In the genomic region with DNA sequence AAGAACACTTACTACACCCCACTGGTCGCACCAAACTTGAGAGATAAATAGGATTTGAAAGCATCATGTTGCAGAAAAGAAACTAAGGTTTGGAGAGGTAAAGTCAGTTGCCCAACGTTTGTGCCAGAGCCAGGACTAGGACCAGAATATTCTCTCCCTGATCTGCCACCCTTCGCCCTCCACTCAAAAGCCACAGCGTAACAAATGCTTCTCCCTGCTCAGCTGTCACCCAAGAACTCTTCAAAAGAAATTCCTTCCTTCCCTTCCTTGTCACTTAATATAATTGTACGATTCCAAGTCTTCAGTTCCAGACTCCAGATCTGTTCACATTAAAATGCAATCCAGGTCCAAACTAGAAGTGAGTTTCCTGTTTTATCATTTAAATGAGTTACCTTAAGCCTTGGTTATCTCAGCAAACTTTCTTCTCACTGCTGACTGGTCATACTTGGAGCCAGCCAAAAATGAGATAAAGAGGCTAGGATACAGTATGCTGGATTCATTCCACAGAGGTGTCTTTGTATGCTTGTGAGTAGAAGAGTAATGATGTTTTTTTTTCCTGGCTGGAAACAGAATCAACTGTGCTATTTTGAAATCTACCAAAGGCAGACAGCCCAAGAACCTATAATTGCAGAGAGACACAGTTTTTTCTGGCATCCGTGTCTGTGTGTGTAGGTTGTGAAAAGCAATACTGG, we compare ENCODE assay signal across 15 cellular contexts. TPM values are rescaled to one million over a fixed set of nuclear protein-coding genes. Genes with fewer than 3 reads are reported as not detected.
DNase-seq lines count a peak whose midpoint lies in the region; ATAC-seq and TF ChIP-seq lines count a peak whose summit lies in the region.
"Had no signal": no experiment of that assay in that cellular context is flagged by ENCODE, and none has a peak within 500 bp of the region (broad histone marks: within the 10 kb centered on the region; RNA-seq: fewer than 3 reads in every experiment).

No MANE protein-coding gene starts in this region.

- H3K9me3 ChIP-seq in sigmoid colon: no peaks in the 10 kb centered on the region
- H3K9me3 ChIP-seq in CD4-positive, alpha-beta memory T cell (ENCODE audit: control insufficient read depth in 1 of 2, low read length in 2 of 2): no peaks in the 10 kb centered on the region
- H3K9me3 ChIP-seq: SJCRH30, testis had no signal

- no peaks in the 10 kb centered on the region for H3K9me3 Mint-ChIP-seq in endothelial cell (ENCODE audit: unreplicated experiment)
- peaks cover 0 to 2% (median 0%) of the 10 kb centered on the region in 8 donors for H3K9me3 Mint-ChIP-seq in CD4-positive, alpha-beta memory T cell

- CTCF ChIA-PET in CD4-positive, alpha-beta memory T cell (lab: Charles Lee; ENCODE audit: partially characterized antibody): no interaction called here

- peaks cover 0 to 13% (median 8%) of the 10 kb centered on the region in 4 donors for H3K4me1 ChIP-seq in sigmoid colon
- H3K4me1 ChIP-seq in CD4-positive, alpha-beta memory T cell (ENCODE audit: insufficient read depth, low read length): no peaks in the 10 kb centered on the region

- H3K27me3 Mint-ChIP-seq in endothelial cell (ENCODE audit: unreplicated experiment): no peaks in the 10 kb centered on the region
- peaks cover 2 to 4% of the 10 kb centered on the region in 2 donors for H3K27me3 Mint-ChIP-seq in CD4-positive, alpha-beta memory T cell

- POLR2A ChIA-PET in CD4-positive, alpha-beta memory T cell (lab: Charles Lee; ENCODE audit: partially characterized antibody): no interaction called here

- no peak for ATAC-seq in GM18498 (IDR thresholded peaks at IDR 0.05; ENCODE audit: unreplicated experiment)

- intact Hi-C loops in sigmoid colon (cut with DNase I): no loop called here
- intact Hi-C loops in CD4-positive, alpha-beta memory T cell (cut with micrococcal nuclease): no loop called here

- H3K4me3 ChIP-seq in cardiac fibroblast (replicated peaks in 1 of 2; ENCODE audit: low read depth in 2 of 2, low read length in 2 of 2): no peak overlapping the region
- no peak overlapping the region for H3K4me3 ChIP-seq in sigmoid colon
- no peak overlapping the region for H3K4me3 ChIP-seq in CD4-positive, alpha-beta memory T cell (ENCODE audit: low read length in 2 of 2)
- H3K4me3 ChIP-seq: SJCRH30, testis had no signal

- TF ChIP-seq EP300 in sigmoid colon (IDR thresholded peaks at IDR 0.05): no peak

- TF ChIP-seq POLR2A in sigmoid colon (IDR thresholded peaks at IDR 0.05): no peak

- DNase-seq in GM04503 (ENCODE audit: low read depth) (peak; percentile 45), cardiac fibroblast (ENCODE audit: low read depth in 2 of 2) (peak; percentile 32 to 81), iris pigment epithelial cell (ENCODE audit: low read depth) (peak; percentile 23), sigmoid colon (no peak), endothelial cell (ENCODE audit: low spot score) (no peak), DMS79 treated with DMSO at 0.1 percent for 48 hours (lab: John Stamatoyannopoulos, UW) (no peak)
- no peak for DNase-seq in CD4-positive, alpha-beta memory T cell
- DNase-seq: activated CD8-positive, alpha-beta memory T cell treated with anti-CD3 and anti-CD28 coated beads for 24 hours; activated effector memory CD4-positive, alpha-beta T cell treated with anti-CD3 and anti-CD28 coated beads, Interleukin-2, amount 50 U/mL, for 16 hours; hypothalamus; MM.1S; nucleus accumbens; testis had no signal

- 83% methylated on average over 6 of the region's 6 CpGs for WGBS in sigmoid colon, 2 donors

- H3K27ac ChIP-seq in sigmoid colon: peak overlapping the region in 3 of 4 donors; percentile 4 to 60 (median 47)
- no peak overlapping the region for H3K27ac ChIP-seq in CD4-positive, alpha-beta memory T cell (ENCODE audit: low read depth, low read length)
- H3K27ac ChIP-seq: SJCRH30, testis had no signal

- H3K4me1 Mint-ChIP-seq in endothelial cell (ENCODE audit: unreplicated experiment): peaks cover 2% of the 10 kb centered on the region
- H3K4me1 Mint-ChIP-seq in CD4-positive, alpha-beta memory T cell: no peaks in the 10 kb centered on the region

- H3K4me3 Mint-ChIP-seq in endothelial cell (ENCODE audit: unreplicated experiment): no peak overlapping the region
- no peak overlapping the region for H3K4me3 Mint-ChIP-seq in CD4-positive, alpha-beta memory T cell

- no peaks in the 10 kb centered on the region for H3K36me3 ChIP-seq in sigmoid colon
- no peaks in the 10 kb centered on the region for H3K36me3 ChIP-seq in CD4-positive, alpha-beta memory T cell (ENCODE audit: insufficient read depth, low read length)
- H3K36me3 ChIP-seq: SJCRH30 had no signal

- no peak for TF ChIP-seq CTCF in cardiac fibroblast (IDR thresholded peaks at IDR 0.05; ENCODE audit: low read depth, low read length)
- no peak for TF ChIP-seq CTCF in sigmoid colon (IDR thresholded peaks at IDR 0.05)
- no peak for TF ChIP-seq CTCF in endothelial cell (IDR thresholded peaks at IDR 0.05; ENCODE audit: unreplicated experiment)

- no peak overlapping the region for H3K27ac Mint-ChIP-seq in endothelial cell (ENCODE audit: unreplicated experiment)
- no peak overlapping the region for H3K27ac Mint-ChIP-seq in CD4-positive, alpha-beta memory T cell

- H3K27me3 ChIP-seq in sigmoid colon: no peaks in the 10 kb centered on the region
- H3K27me3 ChIP-seq in CD4-positive, alpha-beta memory T cell (ENCODE audit: insufficient read depth, low read length): no peaks in the 10 kb centered on the region
- H3K27me3 ChIP-seq: SJCRH30, testis had no signal

- no peaks in the 10 kb centered on the region for H3K36me3 Mint-ChIP-seq in endothelial cell (ENCODE audit: low read depth, unreplicated experiment)
- no peaks in the 10 kb centered on the region for H3K36me3 Mint-ChIP-seq in CD4-positive, alpha-beta memory T cell

RNA-seq across cellular contexts. Expression of a gene that starts 12.8 kb away (rescaled TPM):
- total RNA-seq in sigmoid colon (100 to 1,000 TPM in 1 of 4 donors, 10 to 100 TPM in 3; 65.3 to 101 (median 75.9) TPM), endothelial cell (ENCODE audit: unreplicated experiment) (184 TPM)
- polyA plus RNA-seq in sigmoid colon: 10 to 100 TPM in 2 of 3 donors, 1 to 10 TPM in 1; 5.5 to 18.6 (median 14.0) TPM
- 1 to 10 TPM; 5.2 to 6.5 TPM for total RNA-seq in CD4-positive, alpha-beta memory T cell
- 1 to 10 TPM; 2.1 to 2.3 TPM for polyA plus RNA-seq in CD4-positive, alpha-beta memory T cell

Comparison
In these comparisons a context has a peak if more than half of its experiments do, and no peak if none do; other contexts are left out.
1. DNase-seq: peak in GM04503 (single experiment), cardiac fibroblast (2 of 2) and iris pigment epithelial cell (single experiment); none in sigmoid colon (single experiment), endothelial cell (single experiment), CD4-positive, alpha-beta memory T cell (0 of 5) and DMS79 treated with DMSO at 0.1 percent for 48 hours (single experiment).
2. RNA of a gene that starts 12.8 kb away (total RNA-seq): 184 TPM in endothelial cell (single experiment) and 65.3 to 101 TPM in sigmoid colon; 5.2 to 6.5 TPM in CD4-positive, alpha-beta memory T cell; every median in the first group is over 4 times any median in the second.